10 cellular contexts compared by ENCODE assay signal in the genomic region with DNA sequence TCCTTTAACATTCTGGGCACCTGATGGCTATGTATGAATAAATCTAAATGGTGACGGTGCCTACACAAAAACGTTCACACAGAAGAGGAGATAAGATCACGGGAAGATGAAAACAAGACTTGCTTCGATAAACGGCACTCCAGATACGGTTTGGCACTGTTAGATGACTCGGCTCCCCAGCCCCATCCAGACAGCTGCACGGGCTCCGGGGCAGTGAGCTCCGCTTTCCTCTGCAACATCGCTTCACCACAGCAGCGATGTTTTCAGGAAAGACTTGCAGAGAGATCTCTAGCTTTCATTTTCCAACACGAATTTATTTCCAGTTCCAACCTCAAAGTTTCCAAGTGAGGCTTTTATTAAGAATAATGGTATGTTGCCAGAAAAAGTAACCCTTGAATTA.
A peak's percentile ranks its signal among the peaks of the same experiment; 100 is the strongest.
DNase-seq lines count a peak whose midpoint lies in the region; ATAC-seq, FAIRE-seq and TF ChIP-seq lines count a peak whose summit lies in the region.
"Had no signal": no experiment of that assay in that cellular context is flagged by ENCODE, and none has a peak within 500 bp of the region (broad histone marks: within the 10 kb centered on the region; RNA-seq: fewer than 3 reads in every experiment).

No MANE protein-coding gene starts in this region.

- peak overlapping the region in 3 of 7 donors; percentile 35 to 85 (median 60) for H3K27ac Mint-ChIP-seq in CD4-positive, alpha-beta memory T cell

- DNase-seq in CD4-positive, alpha-beta memory T cell, result peak in 4 of 5 donors; percentile 2 to 47 (median 10)
- peak; percentile 12 for DNase-seq in dermis blood vessel endothelial cell
- DNase-seq in smooth muscle cell (lab: John Stamatoyannopoulos, UW; ENCODE audit: unreplicated experiment), result no peak
- no peak for DNase-seq in NCI-H1417 treated with DMSO at 0.1 percent for 48 hours (lab: John Stamatoyannopoulos, UW)
- no peak for DNase-seq in urothelium cell line (ENCODE audit: low spot score)
- DNase-seq: activated gamma-delta T cell had no signal

- H3K27me3 ChIP-seq in CD4-positive, alpha-beta memory T cell (ENCODE audit: insufficient read depth, low read length), result no peaks in the 10 kb centered on the region
- H3K27me3 ChIP-seq in smooth muscle cell (ENCODE audit: low read depth), result no peaks in the 10 kb centered on the region

- no peak for TF ChIP-seq CTCF in smooth muscle cell (IDR thresholded peaks at IDR 0.05; ENCODE audit: borderline replicate concordance, insufficient read depth, poor library complexity, severe bottlenecking)

- peaks cover 2 to 5% of the 10 kb centered on the region in 2 donors for H3K27me3 Mint-ChIP-seq in CD4-positive, alpha-beta memory T cell

- H3K9ac ChIP-seq in smooth muscle cell (ENCODE audit: low read depth), result no peak overlapping the region

- CTCF ChIA-PET in CD4-positive, alpha-beta memory T cell (lab: Charles Lee; ENCODE audit: partially characterized antibody), result interaction anchor here (1.0 to 1.5 kb wide), 2 partner anchors 14 to 19 kb away, joined by 3 to 4 read pairs; no protein-coding TSS in a partner anchor

- H3F3A ChIP-seq in smooth muscle cell (ENCODE audit: low read depth), result no peaks in the 10 kb centered on the region

- no peaks in the 10 kb centered on the region for H3K36me3 ChIP-seq in CD4-positive, alpha-beta memory T cell (ENCODE audit: insufficient read depth, low read length)
- H3K36me3 ChIP-seq in smooth muscle cell (ENCODE audit: low read depth), result no peaks in the 10 kb centered on the region

- intact Hi-C loops in CD4-positive, alpha-beta memory T cell (cut with micrococcal nuclease), result no loop called here

- H4K20me1 ChIP-seq in smooth muscle cell (ENCODE audit: low read depth), result no peaks in the 10 kb centered on the region

- peak overlapping the region; percentile 66 to 95 (median 82) for H3K4me3 Mint-ChIP-seq in CD4-positive, alpha-beta memory T cell

- H3K36me3 Mint-ChIP-seq in CD4-positive, alpha-beta memory T cell, result no peaks in the 10 kb centered on the region

- no peak for FAIRE-seq in urothelium cell line (lab: Jason Lieb, UNC)

- POLR2A ChIA-PET in CD4-positive, alpha-beta memory T cell (lab: Charles Lee; ENCODE audit: partially characterized antibody), result interaction anchor here (0.8 to 1.4 kb wide), 2 partner anchors 16 to 126 kb away, joined by 3 read pairs; no protein-coding TSS in a partner anchor

- H2AFZ ChIP-seq in smooth muscle cell (ENCODE audit: low read depth), result no peak overlapping the region

- H3K4me1 Mint-ChIP-seq in CD4-positive, alpha-beta memory T cell, result peaks cover 7 to 20% (median 11%) of the 10 kb centered on the region in 4 donors

- H3K79me2 ChIP-seq in smooth muscle cell (ENCODE audit: low read depth), result no peaks in the 10 kb centered on the region

- ATAC-seq in SK-N-SH treated with all-trans-retinoic acid at 6 μM for 48 hours (peak; percentile 91), HG03045 (IDR thresholded peaks at IDR 0.05; ENCODE audit: unreplicated experiment) (no peak)

- H3K4me1 ChIP-seq in CD4-positive, alpha-beta memory T cell (ENCODE audit: insufficient read depth, low read length), result peaks cover 8% of the 10 kb centered on the region
- no peaks in the 10 kb centered on the region for H3K4me1 ChIP-seq in smooth muscle cell (ENCODE audit: low read depth)

- WGBS in smooth muscle cell (ENCODE audit: low lambda C conversion rate), result 70% methylated on average over 13 of the region's 13 CpGs

- H3K27ac ChIP-seq in CD4-positive, alpha-beta memory T cell (ENCODE audit: low read depth, low read length), result no peak overlapping the region
- H3K27ac ChIP-seq in smooth muscle cell (ENCODE audit: low read depth), result no peak overlapping the region
- H3K27ac ChIP-seq: epithelial cell of prostate had no signal

- peak overlapping the region; percentile 51 for H3K4me2 ChIP-seq in smooth muscle cell

- H3K9me3 Mint-ChIP-seq in CD4-positive, alpha-beta memory T cell, result no peaks in the 10 kb centered on the region

- peak overlapping the region in 1 of 2 donors; percentile 19 for H3K4me3 ChIP-seq in CD4-positive, alpha-beta memory T cell (ENCODE audit: low read length in 2 of 2)
- no peak overlapping the region for H3K4me3 ChIP-seq in smooth muscle cell
- H3K4me3 ChIP-seq: lung had no signal

- H3K9me3 ChIP-seq in CD4-positive, alpha-beta memory T cell (ENCODE audit: control insufficient read depth in 1 of 2, low read length in 2 of 2), result no peaks in the 10 kb centered on the region
- no peaks in the 10 kb centered on the region for H3K9me3 ChIP-seq in smooth muscle cell (replicated peaks; ENCODE audit: low read depth)

TF ChIP-seq in SK-N-SH treated with all-trans-retinoic acid at 6 μM for 48 hours, 23 proteins besides CTCF, POLR2A, EP300 and RAD21:
- TF ChIP-seq ZNF565 (CRISPR knock-in tag; conservative IDR thresholded peaks at IDR 0.05; ENCODE audit: low read depth), result no peak
- TF ChIP-seq, protein P1, sequence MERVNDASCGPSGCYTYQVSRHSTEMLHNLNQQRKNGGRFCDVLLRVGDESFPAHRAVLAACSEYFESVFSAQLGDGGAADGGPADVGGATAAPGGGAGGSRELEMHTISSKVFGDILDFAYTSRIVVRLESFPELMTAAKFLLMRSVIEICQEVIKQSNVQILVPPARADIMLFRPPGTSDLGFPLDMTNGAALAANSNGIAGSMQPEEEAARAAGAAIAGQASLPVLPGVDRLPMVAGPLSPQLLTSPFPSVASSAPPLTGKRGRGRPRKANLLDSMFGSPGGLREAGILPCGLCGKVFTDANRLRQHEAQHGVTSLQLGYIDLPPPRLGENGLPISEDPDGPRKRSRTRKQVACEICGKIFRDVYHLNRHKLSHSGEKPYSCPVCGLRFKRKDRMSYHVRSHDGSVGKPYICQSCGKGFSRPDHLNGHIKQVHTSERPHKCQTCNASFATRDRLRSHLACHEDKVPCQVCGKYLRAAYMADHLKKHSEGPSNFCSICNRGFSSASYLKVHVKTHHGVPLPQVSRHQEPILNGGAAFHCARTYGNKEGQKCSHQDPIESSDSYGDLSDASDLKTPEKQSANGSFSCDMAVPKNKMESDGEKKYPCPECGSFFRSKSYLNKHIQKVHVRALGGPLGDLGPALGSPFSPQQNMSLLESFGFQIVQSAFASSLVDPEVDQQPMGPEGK (CRISPR knock-in tag; IDR thresholded peaks at IDR 0.05; ENCODE audit: borderline replicate concordance), result no peak
- no peak for TF ChIP-seq OSR1 (CRISPR knock-in tag; IDR thresholded peaks at IDR 0.05)
- TF ChIP-seq ZFP3 (CRISPR knock-in tag; IDR thresholded peaks at IDR 0.05), result no peak

Comparison
In these comparisons a context has a peak if more than half of its experiments do, and no peak if none do; other contexts are left out.
1. DNase-seq: peak in CD4-positive, alpha-beta memory T cell (4 of 5) and dermis blood vessel endothelial cell (single experiment); none in smooth muscle cell (single experiment), NCI-H1417 treated with DMSO at 0.1 percent for 48 hours (single experiment) and urothelium cell line (single experiment).